10 cellular contexts compared by ENCODE assay signal in the genomic region with DNA sequence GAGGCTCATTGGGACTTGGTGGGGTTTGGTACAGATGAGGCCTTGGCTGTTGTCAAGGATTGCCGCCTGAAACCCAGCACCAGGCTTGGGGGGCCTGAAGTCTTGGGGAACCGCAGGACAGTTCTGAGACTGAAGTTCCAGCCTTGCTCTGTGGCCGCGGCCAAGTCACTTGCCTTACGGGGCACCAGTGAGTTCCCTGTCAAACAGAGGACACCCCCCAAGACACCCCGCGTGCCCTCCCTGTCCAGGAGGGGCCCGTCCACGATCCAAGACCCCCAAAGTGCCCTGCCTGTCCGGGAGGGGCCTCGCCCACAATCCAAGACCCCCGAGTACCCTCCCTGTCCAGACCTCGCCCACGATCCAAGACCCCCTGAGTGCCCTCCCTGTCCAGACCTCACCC. TPM values are rescaled to one million over a fixed set of nuclear protein-coding genes. Genes with fewer than 3 reads are reported as not detected.
DNase-seq lines count a peak whose midpoint lies in the region; ATAC-seq, FAIRE-seq and TF ChIP-seq lines count a peak whose summit lies in the region.
"Had no signal": no experiment of that assay in that cellular context is flagged by ENCODE, and none has a peak within 500 bp of the region (broad histone marks: within the 10 kb centered on the region; RNA-seq: fewer than 3 reads in every experiment).

No MANE protein-coding gene starts in this region.

- peaks cover 23% of the 10 kb centered on the region for H3K36me3 ChIP-seq in CD4-positive, CD25-positive, alpha-beta regulatory T cell (ENCODE audit: control insufficient read depth, insufficient read depth, low read length)
- H3K36me3 ChIP-seq in OCI-LY7 (ENCODE audit: insufficient read depth, low read length) = peaks cover 16% of the 10 kb centered on the region
- H3K36me3 ChIP-seq in esophagus (ENCODE audit: control insufficient read depth in 2 of 2, insufficient read depth in 2 of 2, low read length in 1 of 2) = peaks cover 0 to 30% of the 10 kb centered on the region in 2 donors
- H3K36me3 ChIP-seq in trophoblast cell (ENCODE audit: control insufficient read depth in 1 of 2, insufficient read depth in 2 of 2, low read length in 2 of 2) = peaks cover 40 to 42% of the 10 kb centered on the region in 2 experiments
- peaks cover 2 to 6% of the 10 kb centered on the region in 2 donors for H3K36me3 ChIP-seq in small intestine (ENCODE audit: control insufficient read depth in 2 of 2, insufficient read depth in 2 of 2, low read length in 2 of 2)

- ATAC-seq in CD4-positive, CD25-positive, alpha-beta regulatory T cell (ENCODE audit: low read depth in 2 of 2) = no peak
- ATAC-seq in GM18519 (IDR thresholded peaks at IDR 0.05; ENCODE audit: low FRiP score, unreplicated experiment) = no peak

- no peak overlapping the region for H2AFZ ChIP-seq in OCI-LY7 (ENCODE audit: low read length)
- H2AFZ ChIP-seq in trophoblast cell (ENCODE audit: insufficient read depth, low read length, poor library complexity) = no peak overlapping the region

- no peak overlapping the region for H3K14ac ChIP-seq in trophoblast cell (ENCODE audit: low read length)

- H3K4me2 ChIP-seq in OCI-LY7 (ENCODE audit: low read length) (no peak overlapping the region), trophoblast cell (ENCODE audit: low read length) (peak overlapping the region; percentile 90)

- no peaks in the 10 kb centered on the region for H3K27me3 ChIP-seq in CD4-positive, CD25-positive, alpha-beta regulatory T cell (ENCODE audit: control insufficient read depth, insufficient read depth, low read length)
- H3K27me3 ChIP-seq in esophagus (ENCODE audit: control insufficient read depth in 1 of 2, insufficient read depth in 2 of 2, low read length in 2 of 2) = no peaks in the 10 kb centered on the region
- no peaks in the 10 kb centered on the region for H3K27me3 ChIP-seq in trophoblast cell (ENCODE audit: insufficient read depth, low read length)
- no peaks in the 10 kb centered on the region for H3K27me3 ChIP-seq in small intestine (ENCODE audit: control insufficient read depth in 2 of 2, insufficient read depth in 2 of 2, low read length in 2 of 2)
- H3K27me3 ChIP-seq: SJCRH30 had no signal

- no peaks in the 10 kb centered on the region for H3K27me3 Mint-ChIP-seq in CD4-positive, CD25-positive, alpha-beta regulatory T cell

- POLR2A ChIA-PET in OCI-LY7 (lab: Charles Lee) = no interaction called here

- 80 to 84% methylated on average over 13 to 14 of the region's 14 CpGs for WGBS in esophagus, 2 donors
- WGBS in trophoblast cell (ENCODE audit: extremely low coverage, insufficient coverage, insufficient read length) = no CpG with 5 or more reads among the region's 14 CpGs
- 66 to 83% (median 83%) methylated on average over 5 to 14 of the region's 14 CpGs for WGBS in small intestine, 3 donors

- peaks cover 0 to 24% (median 6%) of the 10 kb centered on the region in 4 donors for H3K4me1 Mint-ChIP-seq in CD4-positive, CD25-positive, alpha-beta regulatory T cell

- H2AK5ac ChIP-seq in trophoblast cell (ENCODE audit: low read length) = no peak overlapping the region

- H3K9me2 ChIP-seq in OCI-LY7 (ENCODE audit: insufficient read depth, low read length) = no peaks in the 10 kb centered on the region

- H3K9ac ChIP-seq in trophoblast cell (ENCODE audit: low read length) = no peak overlapping the region

- peak overlapping the region; percentile 38 for H3K18ac ChIP-seq in trophoblast cell (ENCODE audit: low read length)

- H3K9me3 Mint-ChIP-seq in CD4-positive, CD25-positive, alpha-beta regulatory T cell = no peaks in the 10 kb centered on the region

- peak overlapping the region; percentile 97 for H3K4ac ChIP-seq in trophoblast cell (ENCODE audit: low read depth, low read length)

- peak overlapping the region in 2 of 4 donors; percentile 61 to 89 for H3K4me3 Mint-ChIP-seq in CD4-positive, CD25-positive, alpha-beta regulatory T cell

- peaks cover 23% of the 10 kb centered on the region for H3K4me1 ChIP-seq in CD4-positive, CD25-positive, alpha-beta regulatory T cell (ENCODE audit: control insufficient read depth, insufficient read depth, low read length, poor library complexity, severe bottlenecking)
- H3K4me1 ChIP-seq in OCI-LY7 (ENCODE audit: insufficient read depth, low read length, poor library complexity, severe bottlenecking) = peaks cover 17% of the 10 kb centered on the region
- peaks cover 3 to 19% of the 10 kb centered on the region in 2 donors for H3K4me1 ChIP-seq in esophagus (ENCODE audit: control insufficient read depth in 2 of 2, insufficient read depth in 2 of 2, low read length in 1 of 2)
- peaks cover 9 to 15% of the 10 kb centered on the region in 2 experiments for H3K4me1 ChIP-seq in trophoblast cell (ENCODE audit: control insufficient read depth in 1 of 2, insufficient read depth in 2 of 2, low read length in 2 of 2)
- H3K4me1 ChIP-seq in small intestine (ENCODE audit: control insufficient read depth in 2 of 2, insufficient read depth in 1 of 2, low read depth in 1 of 2, low read length in 1 of 2) = peaks cover 2 to 8% of the 10 kb centered on the region in 2 donors
- H3K4me1 ChIP-seq: SJCRH30 had no signal

- CTCF ChIA-PET in OCI-LY7 (lab: Charles Lee; ENCODE audit: unreplicated experiment) = no interaction called here

- peak overlapping the region; percentile 14 for H3K27ac ChIP-seq in CD4-positive, CD25-positive, alpha-beta regulatory T cell (ENCODE audit: insufficient read depth, low read length, poor library complexity, severe bottlenecking)
- no peak overlapping the region for H3K27ac ChIP-seq in OCI-LY7 (ENCODE audit: low read depth, low read length, poor library complexity, severe bottlenecking)
- peak overlapping the region; percentile 0 to 95 for H3K27ac ChIP-seq in esophagus (ENCODE audit: low read depth in 2 of 2, low read length in 1 of 2)
- H3K27ac ChIP-seq in trophoblast cell (ENCODE audit: low read depth, low read length) = no peak overlapping the region
- H3K27ac ChIP-seq in small intestine (ENCODE audit: low read depth in 1 of 2, low read length in 1 of 2) = no peak overlapping the region
- H3K27ac ChIP-seq: SJCRH30 had no signal

- H2BK120ac ChIP-seq in trophoblast cell (ENCODE audit: insufficient read depth, low read length, poor library complexity) = no peak overlapping the region

- H3K79me1 ChIP-seq in trophoblast cell (ENCODE audit: low read length) = peaks cover 19% of the 10 kb centered on the region

- H3K4me3 ChIP-seq in CD4-positive, CD25-positive, alpha-beta regulatory T cell (ENCODE audit: low read depth, low read length) = no peak overlapping the region
- H3K4me3 ChIP-seq in OCI-LY7 (ENCODE audit: low read depth, low read length, poor library complexity, severe bottlenecking) = no peak overlapping the region
- no peak overlapping the region for H3K4me3 ChIP-seq in esophagus (ENCODE audit: low read depth in 1 of 2, low read length in 2 of 2)
- H3K4me3 ChIP-seq in trophoblast cell (ENCODE audit: low read depth, low read length) = no peak overlapping the region
- no peak overlapping the region for H3K4me3 ChIP-seq in small intestine (ENCODE audit: low read depth in 1 of 2, low read length in 2 of 2)

- no peak overlapping the region for H3K23ac ChIP-seq in trophoblast cell (ENCODE audit: low read length)

- peaks cover 8% of the 10 kb centered on the region for H4K20me1 ChIP-seq in OCI-LY7 (ENCODE audit: insufficient read depth, low read length)

- H3K79me2 ChIP-seq in OCI-LY7 (ENCODE audit: insufficient read depth, low read depth, low read length) (peaks cover 7% of the 10 kb centered on the region; the same call in 1 of the 2 replicates), trophoblast cell (ENCODE audit: control insufficient read depth, insufficient read depth, low read length, poor library complexity) (peaks cover 32% of the 10 kb centered on the region)

- intact Hi-C loops in OCI-LY7 (cut with micrococcal nuclease; ENCODE audit: unreplicated experiment) = loop anchor here (5.0 kb wide), 1 partner anchor 38 kb away; a partner anchor contains a TSS

- H4K91ac ChIP-seq in trophoblast cell (ENCODE audit: low read depth, low read length) = no peak overlapping the region

- H3K9me3 ChIP-seq in CD4-positive, CD25-positive, alpha-beta regulatory T cell (ENCODE audit: control insufficient read depth in 2 of 2, low read length in 2 of 2) = no peaks in the 10 kb centered on the region
- H3K9me3 ChIP-seq in OCI-LY7 (ENCODE audit: low read length) (no peaks in the 10 kb centered on the region), esophagus (ENCODE audit: control insufficient read depth in 2 of 2, insufficient read depth in 1 of 2, low read depth in 1 of 2, low read length in 1 of 2) (no peaks in the 10 kb centered on the region), trophoblast cell (ENCODE audit: insufficient read depth, low read depth, low read length) (peaks cover 1% of the 10 kb centered on the region), small intestine (ENCODE audit: control insufficient read depth, low read depth) (no peaks in the 10 kb centered on the region)
- H3K9me3 ChIP-seq: SJCRH30 had no signal

- H3K36me3 Mint-ChIP-seq in CD4-positive, CD25-positive, alpha-beta regulatory T cell = peaks cover 5% of the 10 kb centered on the region

- no peak overlapping the region for H3K27ac Mint-ChIP-seq in CD4-positive, CD25-positive, alpha-beta regulatory T cell

- no peak for DNase-seq in CD4-positive, CD25-positive, alpha-beta regulatory T cell
- DNase-seq in OCI-LY7 (ENCODE audit: low spot score) (no peak), trophoblast cell (no peak), NCI-H1048 (lab: John Stamatoyannopoulos, UW) (no peak), small intestine (no peak)
- no peak for DNase-seq in stimulated activated CD4-positive, alpha-beta T cell treated with anti-CD3 and anti-CD28 coated beads, Interleukin-2, amount 100 ng/mL, for 24 hours

- no peak overlapping the region for H4K12ac ChIP-seq in trophoblast cell (ENCODE audit: low read depth, low read length)

- no peak overlapping the region for H2BK5ac ChIP-seq in trophoblast cell (ENCODE audit: low read depth, low read length, poor library complexity)

- 0 out of 2 replicates have a peak, but pooled peaks have one; percentile 17 for TF ChIP-seq CTCF in OCI-LY7 (conservative IDR thresholded peaks at IDR 0.05; ENCODE audit: low read length)

- H2BK12ac ChIP-seq in trophoblast cell (ENCODE audit: low read length) = no peak overlapping the region

- BruUV-seq in OCI-LY7 (replicated peaks; lab: Mats Ljungman, UMichigan) = no TSS peak

- no peak for FAIRE-seq in small intestine (lab: Jason Lieb, UNC)

- H4K8ac ChIP-seq in trophoblast cell (ENCODE audit: low read depth, low read length) = no peak overlapping the region

RNA-seq across cellular contexts. Expression of a gene that starts 2.5 kb away (rescaled TPM):
- 39.2 TPM for total RNA-seq in CD4-positive, CD25-positive, alpha-beta regulatory T cell
- polyA plus RNA-seq in CD4-positive, CD25-positive, alpha-beta regulatory T cell = 10 to 100 TPM; 32.2 to 37.8 (median 34.8) TPM
- total RNA-seq in OCI-LY7 (2014; rRNA removed; shearing (Covaris generic)) = 65.2 and 77.2 TPM in 2 replicates
- total RNA-seq in OCI-LY7 (2022) = 58.0 and 58.2 TPM in 2 replicates
- polyA plus RNA-seq in esophagus (10 to 100 TPM; 45.2 to 68.7 TPM), small intestine (100 to 1,000 TPM in 2 of 3 donors, 10 to 100 TPM in 1; 58.2 to 113 (median 102) TPM)
- polyA plus RNA-seq in trophoblast cell (2013) = 85.4 and 86.0 TPM in 2 replicates

RNA-seq across cellular contexts. Expression of a gene that starts 9.8 kb away (rescaled TPM):
- total RNA-seq in CD4-positive, CD25-positive, alpha-beta regulatory T cell = 38.3 TPM
- polyA plus RNA-seq in CD4-positive, CD25-positive, alpha-beta regulatory T cell = 100 to 1,000 TPM in 1 of 4 donors, 10 to 100 TPM in 3; 61.5 to 124 (median 90.0) TPM
- total RNA-seq in OCI-LY7 (2014; rRNA removed; shearing (Covaris generic)) = not detected in 2 replicates
- total RNA-seq in OCI-LY7 (2022) = not detected in 2 replicates
- polyA plus RNA-seq in esophagus = 1 to 10 TPM in 1 of 2 donors, under 1 TPM in 1; 0.86 to 1.1 TPM
- 0.08 and 0.12 TPM in 2 replicates for polyA plus RNA-seq in trophoblast cell (2013)
- polyA plus RNA-seq in small intestine = 1 to 10 TPM in 2 of 3 donors, under 1 TPM in 1; 0.89 to 5.7 (median 1.9) TPM
- total RNA-seq: SJCRH30 had no signal

RNA-seq across cellular contexts. Expression of a gene that starts 26.8 kb away (rescaled TPM):
- total RNA-seq in CD4-positive, CD25-positive, alpha-beta regulatory T cell = 19.3 TPM
- polyA plus RNA-seq in CD4-positive, CD25-positive, alpha-beta regulatory T cell = 10 to 100 TPM; 18.2 to 44.4 (median 37.3) TPM
- total RNA-seq in OCI-LY7 (2014; rRNA removed; shearing (Covaris generic)) = 17.2 and 25.6 TPM in 2 replicates
- total RNA-seq in OCI-LY7 (2022) = 20.8 and 24.4 TPM in 2 replicates
- polyA plus RNA-seq in esophagus (10 to 100 TPM; 13.9 to 16.8 TPM), small intestine (10 to 100 TPM; 23.0 to 38.4 (median 27.3) TPM)
- polyA plus RNA-seq in trophoblast cell (2013) = 4.2 and 4.8 TPM in 2 replicates

RNA-seq across cellular contexts. Expression of a gene that starts 37.8 kb away (rescaled TPM):
- 0.52 TPM for total RNA-seq in CD4-positive, CD25-positive, alpha-beta regulatory T cell
- polyA plus RNA-seq in CD4-positive, CD25-positive, alpha-beta regulatory T cell = under 1 TPM in 3 of 4 donors, not detected in 1; 0.16 to 0.33 (median 0.31) TPM
- 0.26 and 0.69 TPM in 2 replicates for total RNA-seq in OCI-LY7 (2014; rRNA removed; shearing (Covaris generic))
- total RNA-seq in OCI-LY7 (2022) = 2.0 TPM in 2 replicates
- polyA plus RNA-seq in esophagus (1 to 10 TPM in 1 of 2 donors, under 1 TPM in 1; 0.57 to 2.0 TPM), small intestine (1 to 10 TPM in 2 of 3 donors, not detected in 1; 1.1 to 6.4 TPM)
- polyA plus RNA-seq in trophoblast cell (2013) = 0.45 and 0.54 TPM in 2 replicates
- total RNA-seq: M059J had no signal

RNA-seq across cellular contexts. Expression of a gene that starts 38.3 kb away (rescaled TPM):
- total RNA-seq in CD4-positive, CD25-positive, alpha-beta regulatory T cell = 132 TPM
- 100 to 1,000 TPM; 282 to 338 (median 300) TPM for polyA plus RNA-seq in CD4-positive, CD25-positive, alpha-beta regulatory T cell
- 158 and 180 TPM in 2 replicates for total RNA-seq in OCI-LY7 (2014; rRNA removed; shearing (Covaris generic))
- 189 and 197 TPM in 2 replicates for total RNA-seq in OCI-LY7 (2022)
- polyA plus RNA-seq in esophagus = 100 to 1,000 TPM; 189 to 210 TPM
- polyA plus RNA-seq in trophoblast cell (2013) = 506 and 509 TPM in 2 replicates
- 100 to 1,000 TPM; 208 to 443 (median 305) TPM for polyA plus RNA-seq in small intestine

Comparison
In these comparisons a context has a peak if more than half of its experiments do, and no peak if none do; other contexts are left out.
1. H3K27ac ChIP-seq: peak in CD4-positive, CD25-positive, alpha-beta regulatory T cell (single experiment) and esophagus (2 of 2); none in OCI-LY7 (single experiment), trophoblast cell (single experiment) and small intestine (0 of 2).
2. RNA of a gene that starts 9.8 kb away (polyA plus RNA-seq): 61.5 to 124 TPM in CD4-positive, CD25-positive, alpha-beta regulatory T cell; 0.89 to 5.7 TPM in small intestine and 0.86 to 1.1 TPM in esophagus; every median in the first group is over 4 times any median in the second.